Comparison of ENCODE assay signal across 12 cellular contexts in genomic region chr20:33518071-33518470, GRCh38. TPM values are rescaled to one million over a fixed set of nuclear protein-coding genes. Genes with fewer than 3 reads are reported as not detected.
DNase-seq lines count a peak whose midpoint lies in the region; ATAC-seq and TF ChIP-seq lines count a peak whose summit lies in the region.
"Had no signal": no experiment of that assay in that cellular context is flagged by ENCODE, and none has a peak within 500 bp of the region (broad histone marks: within the 10 kb centered on the region; RNA-seq: fewer than 3 reads in every experiment).

No MANE protein-coding gene starts in this region.

- no peaks in the 10 kb centered on the region for H3K27me3 ChIP-seq in H9 (ENCODE audit: insufficient read depth, low read length)
- no peaks in the 10 kb centered on the region for H3K27me3 ChIP-seq in thoracic aorta (replicated peaks; ENCODE audit: insufficient read depth)
- H3K27me3 ChIP-seq: gastrocnemius medialis had no signal

- H2BK120ac ChIP-seq in H9 (ENCODE audit: low read depth, low read length, poor library complexity, severe bottlenecking) = no peak overlapping the region

- H3K4me3 ChIP-seq in fibroblast of the aortic adventitia (ENCODE audit: low read depth, low read length) (no peak overlapping the region), thoracic aorta (no peak overlapping the region)
- H3K4me3 ChIP-seq: gastrocnemius medialis had no signal

- no peaks in the 10 kb centered on the region for H3K36me3 ChIP-seq in thoracic aorta
- H3K36me3 ChIP-seq: gastrocnemius medialis had no signal

- no peak overlapping the region for H3K4me2 ChIP-seq in H9 (ENCODE audit: insufficient read depth, insufficient read length, low read length)

- no peak overlapping the region for H4K91ac ChIP-seq in H9 (ENCODE audit: insufficient read length, low read depth, low read length)

- H3K4ac ChIP-seq in H9 (ENCODE audit: low read depth, low read length) = no peak overlapping the region

- TF ChIP-seq CTCF in H9 (conservative IDR thresholded peaks at IDR 0.05) (no peak), fibroblast of the aortic adventitia (IDR thresholded peaks at IDR 0.05; ENCODE audit: insufficient read depth, low read length) (no peak), thoracic aorta (IDR thresholded peaks at IDR 0.05) (no peak)

- peak overlapping the region in 2 of 3 experiments; percentile 91 to 92; a peak in 5 of 7 replicates for H3K27ac Mint-ChIP-seq in H9
- no peak overlapping the region for H3K27ac Mint-ChIP-seq in naive thymus-derived CD8-positive, alpha-beta T cell
- H3K27ac Mint-ChIP-seq: activated naive CD4-positive, alpha-beta T cell treated with anti-CD3 and anti-CD28 coated beads, Interleukin-2, amount 50 U/mL, for 24 hours had no signal

- H3K4me1 Mint-ChIP-seq in H9 = peaks cover 5 to 9% of the 10 kb centered on the region in 2 experiments
- H3K4me1 Mint-ChIP-seq in naive thymus-derived CD8-positive, alpha-beta T cell = peaks cover 10 to 36% (median 22%) of the 10 kb centered on the region in 4 donors

- H3K23me2 ChIP-seq in H9 (ENCODE audit: insufficient read length, low read depth, low read length, poor library complexity, severe bottlenecking) = no peaks in the 10 kb centered on the region

- H3K27ac ChIP-seq in H9 (ENCODE audit: insufficient read length, low read depth, low read length) (no peak overlapping the region), thoracic aorta (no peak overlapping the region)
- H3K27ac ChIP-seq: gastrocnemius medialis had no signal

- intact Hi-C loops in Right ventricle myocardium superior (cut with DNase I) = no loop called here

- H3K79me2 ChIP-seq in H9 (ENCODE audit: insufficient read depth, low read length) = no peaks in the 10 kb centered on the region; the same call in 1 of the 2 replicates

- no peak overlapping the region for H2BK12ac ChIP-seq in H9 (ENCODE audit: insufficient read length, low read depth, low read length)

- POLR2A ChIA-PET in naive thymus-derived CD8-positive, alpha-beta T cell (lab: Charles Lee) = interaction anchor here (0.7 kb wide), 1 partner anchor 11 kb away, joined by 3 read pairs; no protein-coding TSS in a partner anchor

- H4K5ac ChIP-seq in H9 (ENCODE audit: insufficient read length, low read depth, low read length) = no peak overlapping the region

- H3K23ac ChIP-seq in H9 (ENCODE audit: insufficient read length, low read depth, low read length) = no peak overlapping the region

- no peak overlapping the region for H3T11ph ChIP-seq in H9 (ENCODE audit: low read length)

- DNase-seq in H9 = no peak
- peak; percentile 45 for DNase-seq in fibroblast of the aortic adventitia (ENCODE audit: low read depth)
- DNase-seq in thoracic aorta (ENCODE audit: low spot score) = no peak
- no peak for DNase-seq in Right ventricle myocardium superior
- no peak for DNase-seq in naive thymus-derived CD8-positive, alpha-beta T cell
- DNase-seq: activated CD4-positive, CD25-positive, alpha-beta regulatory T cell; gastrocnemius medialis; NCI-H1092; stimulated activated CD4-positive, alpha-beta T cell treated with anti-CD3 and anti-CD28 coated beads, Interleukin-2, amount 100 ng/mL, for 48 hours had no signal

- peak; percentile 80 for ATAC-seq in SK-N-SH treated with all-trans-retinoic acid at 6 μM for 48 hours
- peak; percentile 55 for ATAC-seq in thoracic aorta (ENCODE audit: insufficient number of reproducible peaks, low FRiP score, low read depth)
- ATAC-seq in Right ventricle myocardium superior (ENCODE audit: poor library complexity) = no peak
- no peak for ATAC-seq in naive thymus-derived CD8-positive, alpha-beta T cell
- ATAC-seq in HG03139 (IDR thresholded peaks at IDR 0.05; ENCODE audit: unreplicated experiment) = no peak
- ATAC-seq: gastrocnemius medialis had no signal

- no peak overlapping the region for H2BK15ac ChIP-seq in H9 (ENCODE audit: low read depth, low read length)

- no peak overlapping the region for H2BK20ac ChIP-seq in H9 (ENCODE audit: low read depth, low read length, poor library complexity, severe bottlenecking)

- no peaks in the 10 kb centered on the region for H3K79me1 ChIP-seq in H9 (ENCODE audit: insufficient read depth, low read depth, low read length, poor library complexity, severe bottlenecking)

- H3K4me1 ChIP-seq in H9 (ENCODE audit: insufficient read depth, low read length) = no peaks in the 10 kb centered on the region
- peaks cover 0 to 7% of the 10 kb centered on the region in 2 donors for H3K4me1 ChIP-seq in thoracic aorta (ENCODE audit: control insufficient read depth in 1 of 2, low read depth in 2 of 2)

- H3K4me3 Mint-ChIP-seq in H9 = no peak overlapping the region
- H3K4me3 Mint-ChIP-seq in naive thymus-derived CD8-positive, alpha-beta T cell = no peak overlapping the region
- H3K4me3 Mint-ChIP-seq: activated naive CD4-positive, alpha-beta T cell treated with anti-CD3 and anti-CD28 coated beads, Interleukin-2, amount 50 U/mL, for 24 hours had no signal

- no peak overlapping the region for H2AFZ ChIP-seq in H9 (ENCODE audit: low read length)

- H3K14ac ChIP-seq in H9 (ENCODE audit: insufficient read depth, low read length) = no peak overlapping the region

- H3K56ac ChIP-seq in H9 (ENCODE audit: insufficient read length, low read depth, low read length) = no peak overlapping the region

- H2BK5ac ChIP-seq in H9 (ENCODE audit: insufficient read length, low read length) = no peak overlapping the region

- no peak overlapping the region for H3K18ac ChIP-seq in H9 (ENCODE audit: insufficient read length, low read depth, low read length)

- WGBS in H9 (ENCODE audit: extremely low coverage, insufficient read length, low lambda C conversion rate) = no CpG with 5 or more reads among the region's 5 CpGs

- H3K9ac ChIP-seq in H9 (ENCODE audit: extremely low read depth, insufficient read length, low read length) = no peak overlapping the region

- H4K8ac ChIP-seq in H9 (replicated peaks; ENCODE audit: insufficient read length, low read depth, low read length) = no peak overlapping the region

- no peak overlapping the region for H2AK5ac ChIP-seq in H9 (ENCODE audit: insufficient read length, low read length)

- no peaks in the 10 kb centered on the region for H3K9me3 ChIP-seq in H9 (ENCODE audit: control insufficient read depth, low read depth, low read length)
- H3K9me3 ChIP-seq in thoracic aorta = no peaks in the 10 kb centered on the region
- H3K9me3 ChIP-seq: gastrocnemius medialis had no signal

- H3K36me3 Mint-ChIP-seq in H9 (ENCODE audit: insufficient read depth in 1 of 3, low read depth in 3 of 3) = peaks cover 0 to 4% (median 0%) of the 10 kb centered on the region in 3 experiments; a peak in 1 of 7 replicates
- H3K36me3 Mint-ChIP-seq in naive thymus-derived CD8-positive, alpha-beta T cell = peaks cover 0 to 4% (median 0%) of the 10 kb centered on the region in 3 donors

- H3K27me3 Mint-ChIP-seq in H9 (ENCODE audit: low read depth) = no peaks in the 10 kb centered on the region; the same call in 1 of the 2 replicates
- no peaks in the 10 kb centered on the region for H3K27me3 Mint-ChIP-seq in naive thymus-derived CD8-positive, alpha-beta T cell
- H3K27me3 Mint-ChIP-seq: activated naive CD4-positive, alpha-beta T cell treated with anti-CD3 and anti-CD28 coated beads, Interleukin-2, amount 50 U/mL, for 24 hours had no signal

- H4K20me1 ChIP-seq in H9 (ENCODE audit: control insufficient read depth, insufficient read depth, insufficient read length) = no peaks in the 10 kb centered on the region

- H3K9me3 Mint-ChIP-seq in H9 = no peaks in the 10 kb centered on the region; a peak in 1 of 5 replicates
- no peaks in the 10 kb centered on the region for H3K9me3 Mint-ChIP-seq in naive thymus-derived CD8-positive, alpha-beta T cell
- H3K9me3 Mint-ChIP-seq: activated naive CD4-positive, alpha-beta T cell treated with anti-CD3 and anti-CD28 coated beads, Interleukin-2, amount 50 U/mL, for 24 hours had no signal

TF ChIP-seq in SK-N-SH treated with all-trans-retinoic acid at 6 μM for 48 hours, 23 proteins besides CTCF, POLR2A, EP300 and RAD21:
- TF ChIP-seq ZFP3 (CRISPR knock-in tag; IDR thresholded peaks at IDR 0.05) = no peak

RNA-seq across cellular contexts. Expression of gene CBFA2T2, which starts 28.2 kb away (rescaled TPM):
- total RNA-seq in H9 (2021) (10.9 and 11.2 TPM in 2 replicates), fibroblast of the aortic adventitia (ENCODE audit: low replicate concordance) (7.6 and 11.7 TPM in 2 replicates), thoracic aorta (10 to 100 TPM; 14.8 to 18.0 TPM), Right ventricle myocardium superior (9.1 TPM)
- 10 to 100 TPM; 33.5 to 33.8 TPM for total RNA-seq in naive thymus-derived CD8-positive, alpha-beta T cell
- polyA plus RNA-seq in naive thymus-derived CD8-positive, alpha-beta T cell = 10 to 100 TPM; 11.9 to 17.9 (median 14.8) TPM

Comparison
In these comparisons a context has a peak if more than half of its experiments do, and no peak if none do; other contexts are left out.
1. H3K27ac Mint-ChIP-seq: peak in H9 (2 of 3); none in naive thymus-derived CD8-positive, alpha-beta T cell (0 of 10).
2. ATAC-seq: peak in SK-N-SH treated with all-trans-retinoic acid at 6 μM for 48 hours (single experiment) and thoracic aorta (single experiment); none in Right ventricle myocardium superior (single experiment), naive thymus-derived CD8-positive, alpha-beta T cell (0 of 2) and HG03139 (single experiment).